Comparison of ENCODE assay signal across 2 cellular contexts in the genomic region with DNA sequence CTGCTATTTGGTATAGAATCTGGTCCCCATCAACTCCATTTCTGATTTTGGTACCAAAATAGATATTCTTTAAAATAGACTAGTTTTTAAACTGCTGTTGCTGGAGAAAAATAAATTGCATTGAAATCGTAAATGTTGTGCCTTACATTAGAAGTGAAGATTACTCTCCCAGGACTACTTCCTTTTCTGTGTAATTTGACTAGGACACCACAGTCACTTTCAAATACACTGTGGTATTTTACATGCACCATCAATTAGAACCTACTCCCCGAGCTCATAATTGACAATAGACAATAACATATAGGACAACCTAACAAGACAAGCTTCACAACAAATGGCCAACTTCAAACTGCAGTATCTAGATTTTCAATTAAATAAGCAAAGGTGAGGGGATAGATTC.
TF ChIP-seq lines count a peak whose summit lies in the region.

No MANE protein-coding gene starts in this region.

TF ChIP-seq in HCT116, 20 proteins besides CTCF, POLR2A, EP300 and RAD21 (continued from another document):
- no peak for TF ChIP-seq FOSL1 (IDR thresholded peaks at IDR 0.05; ENCODE audit: low read depth)
- no peak for TF ChIP-seq YY1 (IDR thresholded peaks at IDR 0.05; ENCODE audit: extremely low read depth, insufficient replicate concordance, low read depth, low read length)
- no peak for TF ChIP-seq POLR2AphosphoS5 (IDR thresholded peaks at IDR 0.05; ENCODE audit: low read depth, low read length)
- no peak for TF ChIP-seq CBX3 (IDR thresholded peaks at IDR 0.05; ENCODE audit: low read depth)
- TF ChIP-seq ZFX (IDR thresholded peaks at IDR 0.05) = no peak
- TF ChIP-seq SRF (IDR thresholded peaks at IDR 0.05; ENCODE audit: low read depth) = no peak
- TF ChIP-seq, protein P1, sequence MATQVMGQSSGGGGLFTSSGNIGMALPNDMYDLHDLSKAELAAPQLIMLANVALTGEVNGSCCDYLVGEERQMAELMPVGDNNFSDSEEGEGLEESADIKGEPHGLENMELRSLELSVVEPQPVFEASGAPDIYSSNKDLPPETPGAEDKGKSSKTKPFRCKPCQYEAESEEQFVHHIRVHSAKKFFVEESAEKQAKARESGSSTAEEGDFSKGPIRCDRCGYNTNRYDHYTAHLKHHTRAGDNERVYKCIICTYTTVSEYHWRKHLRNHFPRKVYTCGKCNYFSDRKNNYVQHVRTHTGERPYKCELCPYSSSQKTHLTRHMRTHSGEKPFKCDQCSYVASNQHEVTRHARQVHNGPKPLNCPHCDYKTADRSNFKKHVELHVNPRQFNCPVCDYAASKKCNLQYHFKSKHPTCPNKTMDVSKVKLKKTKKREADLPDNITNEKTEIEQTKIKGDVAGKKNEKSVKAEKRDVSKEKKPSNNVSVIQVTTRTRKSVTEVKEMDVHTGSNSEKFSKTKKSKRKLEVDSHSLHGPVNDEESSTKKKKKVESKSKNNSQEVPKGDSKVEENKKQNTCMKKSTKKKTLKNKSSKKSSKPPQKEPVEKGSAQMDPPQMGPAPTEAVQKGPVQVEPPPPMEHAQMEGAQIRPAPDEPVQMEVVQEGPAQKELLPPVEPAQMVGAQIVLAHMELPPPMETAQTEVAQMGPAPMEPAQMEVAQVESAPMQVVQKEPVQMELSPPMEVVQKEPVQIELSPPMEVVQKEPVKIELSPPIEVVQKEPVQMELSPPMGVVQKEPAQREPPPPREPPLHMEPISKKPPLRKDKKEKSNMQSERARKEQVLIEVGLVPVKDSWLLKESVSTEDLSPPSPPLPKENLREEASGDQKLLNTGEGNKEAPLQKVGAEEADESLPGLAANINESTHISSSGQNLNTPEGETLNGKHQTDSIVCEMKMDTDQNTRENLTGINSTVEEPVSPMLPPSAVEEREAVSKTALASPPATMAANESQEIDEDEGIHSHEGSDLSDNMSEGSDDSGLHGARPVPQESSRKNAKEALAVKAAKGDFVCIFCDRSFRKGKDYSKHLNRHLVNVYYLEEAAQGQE (IDR thresholded peaks at IDR 0.05; ENCODE audit: low read depth) = no peak
- TF ChIP-seq, protein P2, sequence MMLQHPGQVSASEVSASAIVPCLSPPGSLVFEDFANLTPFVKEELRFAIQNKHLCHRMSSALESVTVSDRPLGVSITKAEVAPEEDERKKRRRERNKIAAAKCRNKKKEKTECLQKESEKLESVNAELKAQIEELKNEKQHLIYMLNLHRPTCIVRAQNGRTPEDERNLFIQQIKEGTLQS (IDR thresholded peaks at IDR 0.05) = no peak
- TF ChIP-seq JUND (IDR thresholded peaks at IDR 0.05) = no peak
- no peak for TF ChIP-seq ZBTB33 (IDR thresholded peaks at IDR 0.05; ENCODE audit: extremely low read depth, insufficient replicate concordance, low read length)
- no peak for TF ChIP-seq SP1 (IDR thresholded peaks at IDR 0.05; ENCODE audit: low read depth)
- no peak for TF ChIP-seq EZH2 (IDR thresholded peaks at IDR 0.05)
- TF ChIP-seq, protein P3, sequence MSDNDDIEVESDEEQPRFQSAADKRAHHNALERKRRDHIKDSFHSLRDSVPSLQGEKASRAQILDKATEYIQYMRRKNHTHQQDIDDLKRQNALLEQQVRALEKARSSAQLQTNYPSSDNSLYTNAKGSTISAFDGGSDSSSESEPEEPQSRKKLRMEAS (IDR thresholded peaks at IDR 0.05) = no peak
- no peak for TF ChIP-seq ELF1 (IDR thresholded peaks at IDR 0.05; ENCODE audit: borderline replicate concordance, low read depth)
- TF ChIP-seq SIN3A (IDR thresholded peaks at IDR 0.05; ENCODE audit: low read depth) = no peak
- TF ChIP-seq EZH2phosphoT487 (IDR thresholded peaks at IDR 0.05; ENCODE audit: borderline replicate concordance) = no peak
- no peak for TF ChIP-seq EGR1 (IDR thresholded peaks at IDR 0.05; ENCODE audit: low read depth)
- TF ChIP-seq TCF7L2 (IDR thresholded peaks at IDR 0.05; ENCODE audit: borderline replicate concordance, extremely low read depth, insufficient read depth, insufficient read length) = no peak

TF ChIP-seq in GM12878, 131 proteins besides CTCF, POLR2A, EP300 and RAD21 (continued from another document):
- TF ChIP-seq ZNF217 (IDR thresholded peaks at IDR 0.05) (0 out of 2 replicates have a peak, but pooled peaks have one; percentile 31), MLLT1 (IDR thresholded peaks at IDR 0.05) (no peak)
